ENCODE assay signal across 23 cellular contexts in the genomic region with DNA sequence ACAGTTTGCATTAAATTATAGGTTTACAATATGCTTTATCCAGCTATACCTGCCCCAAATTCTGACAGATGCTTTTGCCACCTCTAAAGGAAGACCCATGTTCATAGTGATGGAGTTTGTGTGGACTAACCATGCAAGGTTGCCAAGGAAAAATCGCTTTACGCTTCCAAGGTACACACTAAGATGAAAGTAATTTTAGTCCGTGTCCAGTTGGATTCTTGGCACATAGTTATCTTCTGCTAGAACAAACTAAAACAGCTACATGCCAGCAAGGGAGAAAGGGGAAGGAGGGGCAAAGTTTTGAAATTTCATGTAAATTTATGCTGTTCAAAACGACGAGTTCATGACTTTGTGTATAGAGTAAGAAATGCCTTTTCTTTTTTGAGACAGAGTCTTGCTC. TPM values are rescaled to one million over a fixed set of nuclear protein-coding genes. Genes with fewer than 3 reads are reported as not detected.
DNase-seq lines count a peak whose midpoint lies in the region; ATAC-seq, FAIRE-seq and TF ChIP-seq lines count a peak whose summit lies in the region.
"Had no signal": no experiment of that assay in that cellular context is flagged by ENCODE, and none has a peak within 500 bp of the region (broad histone marks: within the 10 kb centered on the region; RNA-seq: fewer than 3 reads in every experiment).

No MANE protein-coding gene starts in this region.

- POLR2A ChIA-PET in A673 (lab: Charles Lee; ENCODE audit: low non-redundant PET): no interaction called here

- H3K4me3 ChIP-seq in ascending aorta: no peak overlapping the region
- no peak overlapping the region for H3K4me3 ChIP-seq in esophagus muscularis mucosa
- no peak overlapping the region for H3K4me3 ChIP-seq in right cardiac atrium (ENCODE audit: low read length)
- H3K4me3 ChIP-seq in A673 (ENCODE audit: low read depth, low read length, poor library complexity, severe bottlenecking): no peak overlapping the region
- H3K4me3 ChIP-seq: BLaER1 treated with 17β-estradiol and CSF1 and Interleukin-3, amounts not matched to agents 10 nM and 100 nM; GM23248; MG63; Peyer's patch had no signal

- TF ChIP-seq POLR2A in esophagus muscularis mucosa (IDR thresholded peaks at IDR 0.05; ENCODE audit: low read depth) (no peak), H54 (IDR thresholded peaks at IDR 0.05; ENCODE audit: low read depth, low read length) (no peak)

- no TSS peak for BruUV-seq in A673 (replicated peaks; lab: Mats Ljungman, UMichigan)

- TF ChIP-seq CTCF in ascending aorta (IDR thresholded peaks at IDR 0.05) (no peak), esophagus muscularis mucosa (IDR thresholded peaks at IDR 0.05) (no peak), A673 (conservative IDR thresholded peaks at IDR 0.05; ENCODE audit: low read depth, low read length) (no peak)

- no peak for TF ChIP-seq EP300 in esophagus muscularis mucosa (IDR thresholded peaks at IDR 0.05)

- CTCF ChIA-PET in A673 (lab: Charles Lee): no interaction called here

- no peaks in the 10 kb centered on the region for H3K36me3 ChIP-seq in ascending aorta
- H3K36me3 ChIP-seq in esophagus muscularis mucosa: peaks cover 0 to 13% (median 4%) of the 10 kb centered on the region in 4 donors
- H3K36me3 ChIP-seq in A673 (ENCODE audit: insufficient read depth, low read length, poor library complexity, severe bottlenecking): no peaks in the 10 kb centered on the region
- H3K36me3 ChIP-seq: MG63, Peyer's patch had no signal

- no peak for FAIRE-seq in H54 (lab: Jason Lieb, UNC)
- FAIRE-seq: GM12891, GM19239, HTR-8/SVneo had no signal

- H3K4me1 ChIP-seq in ascending aorta (peaks cover 12 to 26% of the 10 kb centered on the region in 2 donors), esophagus muscularis mucosa (peaks cover 24 to 46% (median 39%) of the 10 kb centered on the region in 4 donors), right cardiac atrium (ENCODE audit: control insufficient read depth, insufficient read depth, low read length) (no peaks in the 10 kb centered on the region), A673 (ENCODE audit: insufficient read depth, low read length, poor library complexity, severe bottlenecking) (no peaks in the 10 kb centered on the region)
- H3K4me1 ChIP-seq: BLaER1 treated with 17β-estradiol and CSF1 and Interleukin-3, amounts not matched to agents 10 nM and 100 nM; Peyer's patch had no signal

- H3K27me3 ChIP-seq in ascending aorta (no peaks in the 10 kb centered on the region), esophagus muscularis mucosa (no peaks in the 10 kb centered on the region), right cardiac atrium (ENCODE audit: control insufficient read depth, insufficient read depth) (no peaks in the 10 kb centered on the region), A673 (replicated peaks; ENCODE audit: insufficient read depth, low read depth, low read length, poor library complexity) (no peaks in the 10 kb centered on the region)
- H3K27me3 ChIP-seq: BLaER1 treated with 17β-estradiol and CSF1 and Interleukin-3, amounts not matched to agents 10 nM and 100 nM; MG63; Peyer's patch had no signal

- 47% methylated on average over 5 of the region's 5 CpGs for WGBS in esophagus muscularis mucosa
- 49% methylated on average over 5 of the region's 5 CpGs for WGBS in right cardiac atrium

- ATAC-seq in right cardiac atrium (peak; percentile 32 to 68), sciatic nerve (peak; percentile 20)
- ATAC-seq: CD8-positive, alpha-beta T cell had no signal

- peak overlapping the region; percentile 55 to 57 for H3K27ac ChIP-seq in ascending aorta
- H3K27ac ChIP-seq in esophagus muscularis mucosa (replicated peaks in 1 of 4): peak overlapping the region; percentile 67 to 84 (median 78)
- H3K27ac ChIP-seq in right cardiac atrium (ENCODE audit: low read length): no peak overlapping the region
- no peak overlapping the region for H3K27ac ChIP-seq in A673 (ENCODE audit: low read depth, low read length, poor library complexity, severe bottlenecking)
- H3K27ac ChIP-seq: BLaER1 treated with 17β-estradiol and CSF1 and Interleukin-3, amounts not matched to agents 10 nM and 100 nM; GM23248; Peyer's patch had no signal

- intact Hi-C loops in ascending aorta (cut with DNase I): loop anchor here (5.0 kb wide), 1 partner anchor 46 kb away; no protein-coding TSS in a partner anchor
- intact Hi-C loops in esophagus muscularis mucosa (cut with DNase I): no loop called here
- intact Hi-C loops in right cardiac atrium (cut with DNase I): no loop called here
- intact Hi-C loops in sciatic nerve (cut with DNase I): no loop called here
- intact Hi-C loops in A673 (cut with micrococcal nuclease; ENCODE audit: unreplicated experiment): no loop called here

- no peaks in the 10 kb centered on the region for H3K9me3 ChIP-seq in ascending aorta
- no peaks in the 10 kb centered on the region for H3K9me3 ChIP-seq in esophagus muscularis mucosa
- H3K9me3 ChIP-seq in right cardiac atrium (ENCODE audit: control insufficient read depth, low read length): no peaks in the 10 kb centered on the region
- H3K9me3 ChIP-seq in A673 (ENCODE audit: low read depth, low read length, poor library complexity, severe bottlenecking): no peaks in the 10 kb centered on the region
- H3K9me3 ChIP-seq: MG63, Peyer's patch had no signal

- DNase-seq in ascending aorta (ENCODE audit: low spot score in 2 of 2): no peak
- DNase-seq in esophagus muscularis mucosa (ENCODE audit: extremely low spot score): no peak
- no peak for DNase-seq in right cardiac atrium
- no peak for DNase-seq in sciatic nerve (ENCODE audit: low spot score)
- DNase-seq in A673 (ENCODE audit: low spot score): no peak
- no peak for DNase-seq in H54 (ENCODE audit: insufficient read length, low spot score)
- DNase-seq in hepatic stellate cell (ENCODE audit: low spot score): no peak
- DNase-seq: CD8-positive, alpha-beta T cell; DMS53; EL; GM23248; HCEC 1CT; Karpas-422; MG63; NCI-H1048; NCI-H1436; NCI-H2029; Peyer's patch; SHP77 had no signal

RNA-seq across cellular contexts. Expression of a gene that starts 41.0 kb away (rescaled TPM):
- not detected for total RNA-seq in ascending aorta
- 10 to 100 TPM in 2 of 4 donors, 1 to 10 TPM in 2; 4.2 to 15.2 (median 9.6) TPM for total RNA-seq in esophagus muscularis mucosa
- total RNA-seq in right cardiac atrium: 10 to 100 TPM; 24.6 to 28.9 (median 28.1) TPM
- polyA plus RNA-seq in right cardiac atrium: 18.1 TPM
- total RNA-seq in sciatic nerve: 7.2 TPM
- 20.8 and 23.2 TPM in 2 replicates for total RNA-seq in A673 (2021)

Comparison
In these comparisons a context has a peak if more than half of its experiments do, and no peak if none do; other contexts are left out.
1. H3K27ac ChIP-seq: peak in ascending aorta (2 of 2) and esophagus muscularis mucosa (4 of 4); none in right cardiac atrium (single experiment) and A673 (single experiment).